1 cellular context compared by ENCODE assay signal in the genomic region with DNA sequence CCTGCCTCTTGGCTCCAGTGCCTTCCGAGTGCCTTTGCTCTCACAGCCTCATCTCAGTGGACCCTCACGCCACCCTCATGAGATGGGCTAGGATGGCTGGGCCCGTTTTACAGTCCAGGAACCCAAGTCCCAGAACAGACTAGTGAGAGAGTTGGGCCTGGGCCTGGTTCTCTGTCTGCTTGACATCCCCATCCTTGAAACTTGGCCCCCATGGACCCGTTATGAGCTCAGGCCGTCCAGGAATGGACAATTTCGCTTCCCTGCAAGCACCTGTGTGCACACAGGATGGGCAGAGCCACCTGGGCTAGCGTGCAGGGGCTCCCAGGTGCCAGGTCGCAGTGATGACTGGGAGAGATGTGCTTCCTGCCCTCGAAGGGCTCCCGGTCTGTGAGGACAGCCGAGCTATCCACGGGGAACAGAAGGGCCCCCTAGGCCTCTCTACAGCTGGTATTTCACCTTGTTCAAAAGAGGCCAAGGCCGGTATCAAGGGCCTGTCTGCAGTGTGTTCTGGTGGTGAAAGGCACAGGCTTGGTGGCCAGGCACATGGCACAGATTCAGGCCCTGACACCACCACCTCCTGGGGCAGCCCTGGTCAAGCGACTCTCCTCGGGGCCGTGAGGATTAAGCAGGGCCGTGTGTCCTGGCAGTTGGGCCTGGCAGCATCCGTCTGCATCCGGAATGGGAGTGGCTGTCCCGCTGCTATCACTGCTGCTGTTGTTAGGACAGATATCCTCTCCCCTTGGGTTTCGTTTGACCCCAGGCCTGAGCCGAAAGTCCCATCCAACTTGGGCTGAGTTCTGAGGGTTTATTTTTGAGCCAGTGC.
TF ChIP-seq lines count a peak whose summit lies in the region.

No MANE protein-coding gene starts in this region.

TF ChIP-seq in K562, 482 proteins besides CTCF, POLR2A, EP300 and RAD21:
- TF ChIP-seq, protein P1, sequence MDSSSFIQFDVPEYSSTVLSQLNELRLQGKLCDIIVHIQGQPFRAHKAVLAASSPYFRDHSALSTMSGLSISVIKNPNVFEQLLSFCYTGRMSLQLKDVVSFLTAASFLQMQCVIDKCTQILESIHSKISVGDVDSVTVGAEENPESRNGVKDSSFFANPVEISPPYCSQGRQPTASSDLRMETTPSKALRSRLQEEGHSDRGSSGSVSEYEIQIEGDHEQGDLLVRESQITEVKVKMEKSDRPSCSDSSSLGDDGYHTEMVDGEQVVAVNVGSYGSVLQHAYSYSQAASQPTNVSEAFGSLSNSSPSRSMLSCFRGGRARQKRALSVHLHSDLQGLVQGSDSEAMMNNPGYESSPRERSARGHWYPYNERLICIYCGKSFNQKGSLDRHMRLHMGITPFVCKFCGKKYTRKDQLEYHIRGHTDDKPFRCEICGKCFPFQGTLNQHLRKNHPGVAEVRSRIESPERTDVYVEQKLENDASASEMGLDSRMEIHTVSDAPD (CRISPR knock-in tag; IDR thresholded peaks at IDR 0.05), result no peak
- TF ChIP-seq, protein P2, sequence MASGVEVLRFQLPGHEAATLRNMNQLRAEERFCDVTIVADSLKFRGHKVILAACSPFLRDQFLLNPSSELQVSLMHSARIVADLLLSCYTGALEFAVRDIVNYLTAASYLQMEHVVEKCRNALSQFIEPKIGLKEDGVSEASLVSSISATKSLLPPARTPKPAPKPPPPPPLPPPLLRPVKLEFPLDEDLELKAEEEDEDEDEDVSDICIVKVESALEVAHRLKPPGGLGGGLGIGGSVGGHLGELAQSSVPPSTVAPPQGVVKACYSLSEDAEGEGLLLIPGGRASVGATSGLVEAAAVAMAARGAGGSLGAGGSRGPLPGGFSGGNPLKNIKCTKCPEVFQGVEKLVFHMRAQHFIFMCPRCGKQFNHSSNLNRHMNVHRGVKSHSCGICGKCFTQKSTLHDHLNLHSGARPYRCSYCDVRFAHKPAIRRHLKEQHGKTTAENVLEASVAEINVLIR (CRISPR knock-in tag; IDR thresholded peaks at IDR 0.05), result no peak
- TF ChIP-seq POLR2G (IDR thresholded peaks at IDR 0.05; ENCODE audit: low read depth, low read length) (peak; percentile 57), ZNF717 (CRISPR knock-in tag; IDR thresholded peaks at IDR 0.05) (no peak), SOX6 (IDR thresholded peaks at IDR 0.05) (no peak), MYNN (IDR thresholded peaks at IDR 0.05) (no peak), MYNN (CRISPR knock-in tag; IDR thresholded peaks at IDR 0.05) (no peak), RBM22 (IDR thresholded peaks at IDR 0.05; ENCODE audit: low read depth, low read length, poor library complexity, severe bottlenecking) (peak; percentile 35)
- TF ChIP-seq, protein P3, sequence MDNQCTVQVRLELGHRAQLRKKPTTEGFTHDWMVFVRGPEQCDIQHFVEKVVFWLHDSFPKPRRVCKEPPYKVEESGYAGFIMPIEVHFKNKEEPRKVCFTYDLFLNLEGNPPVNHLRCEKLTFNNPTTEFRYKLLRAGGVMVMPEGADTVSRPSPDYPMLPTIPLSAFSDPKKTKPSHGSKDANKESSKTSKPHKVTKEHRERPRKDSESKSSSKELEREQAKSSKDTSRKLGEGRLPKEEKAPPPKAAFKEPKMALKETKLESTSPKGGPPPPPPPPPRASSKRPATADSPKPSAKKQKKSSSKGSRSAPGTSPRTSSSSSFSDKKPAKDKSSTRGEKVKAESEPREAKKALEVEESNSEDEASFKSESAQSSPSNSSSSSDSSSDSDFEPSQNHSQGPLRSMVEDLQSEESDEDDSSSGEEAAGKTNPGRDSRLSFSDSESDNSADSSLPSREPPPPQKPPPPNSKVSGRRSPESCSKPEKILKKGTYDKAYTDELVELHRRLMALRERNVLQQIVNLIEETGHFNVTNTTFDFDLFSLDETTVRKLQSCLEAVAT (IDR thresholded peaks at IDR 0.05), result no peak
- TF ChIP-seq, protein P4, sequence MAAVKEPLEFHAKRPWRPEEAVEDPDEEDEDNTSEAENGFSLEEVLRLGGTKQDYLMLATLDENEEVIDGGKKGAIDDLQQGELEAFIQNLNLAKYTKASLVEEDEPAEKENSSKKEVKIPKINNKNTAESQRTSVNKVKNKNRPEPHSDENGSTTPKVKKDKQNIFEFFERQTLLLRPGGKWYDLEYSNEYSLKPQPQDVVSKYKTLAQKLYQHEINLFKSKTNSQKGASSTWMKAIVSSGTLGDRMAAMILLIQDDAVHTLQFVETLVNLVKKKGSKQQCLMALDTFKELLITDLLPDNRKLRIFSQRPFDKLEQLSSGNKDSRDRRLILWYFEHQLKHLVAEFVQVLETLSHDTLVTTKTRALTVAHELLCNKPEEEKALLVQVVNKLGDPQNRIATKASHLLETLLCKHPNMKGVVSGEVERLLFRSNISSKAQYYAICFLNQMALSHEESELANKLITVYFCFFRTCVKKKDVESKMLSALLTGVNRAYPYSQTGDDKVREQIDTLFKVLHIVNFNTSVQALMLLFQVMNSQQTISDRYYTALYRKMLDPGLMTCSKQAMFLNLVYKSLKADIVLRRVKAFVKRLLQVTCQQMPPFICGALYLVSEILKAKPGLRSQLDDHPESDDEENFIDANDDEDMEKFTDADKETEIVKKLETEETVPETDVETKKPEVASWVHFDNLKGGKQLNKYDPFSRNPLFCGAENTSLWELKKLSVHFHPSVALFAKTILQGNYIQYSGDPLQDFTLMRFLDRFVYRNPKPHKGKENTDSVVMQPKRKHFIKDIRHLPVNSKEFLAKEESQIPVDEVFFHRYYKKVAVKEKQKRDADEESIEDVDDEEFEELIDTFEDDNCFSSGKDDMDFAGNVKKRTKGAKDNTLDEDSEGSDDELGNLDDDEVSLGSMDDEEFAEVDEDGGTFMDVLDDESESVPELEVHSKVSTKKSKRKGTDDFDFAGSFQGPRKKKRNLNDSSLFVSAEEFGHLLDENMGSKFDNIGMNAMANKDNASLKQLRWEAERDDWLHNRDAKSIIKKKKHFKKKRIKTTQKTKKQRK (IDR thresholded peaks at IDR 0.05; ENCODE audit: borderline replicate concordance, low read depth, low read length), result no peak
